In genomic region chr1:161638251-161638993, GRCh38 we compare ENCODE assay signal across 12 cellular contexts. TPM values are rescaled to one million over a fixed set of nuclear protein-coding genes. Genes with fewer than 3 reads are reported as not detected.
"Had no signal": no experiment of that assay in that cellular context is flagged by ENCODE, and none has a peak within 500 bp of the region (broad histone marks: within the 10 kb centered on the region; RNA-seq: fewer than 3 reads in every experiment).

No MANE protein-coding gene starts in this region.

RNA-seq across cellular contexts. Expression of gene FCGR3B, which starts 7.4 kb away (rescaled TPM):
- total RNA-seq: activated B cell treated with CpG ODN at 0.5 μM for 24 hours; activated CD4-positive, alpha-beta memory T cell treated with anti-CD3 and anti-CD28 coated beads for 36 hours; activated CD4-positive, alpha-beta memory T cell treated with anti-CD3 and anti-CD28 coated beads, Interleukin-2, amount 10 ng/mL, durations not matched to agents 7 days and 5 days; activated CD4-positive, alpha-beta T cell treated with anti-CD3 and anti-CD28 coated beads for 36 hours; activated CD4-positive, alpha-beta T cell treated with anti-CD3 and anti-CD28 coated beads, Interleukin-2, amount 10 ng/mL, durations not matched to agents 24 days and 14 days; activated CD4-positive, alpha-beta T cell treated with anti-CD3 and anti-CD28 coated beads, Interleukin-2, amount 10 ng/mL, durations not matched to agents 7 days and 5 days; activated CD8-positive, alpha-beta memory T cell treated with anti-CD3 and anti-CD28 coated beads for 36 hours; activated CD8-positive, alpha-beta T cell treated with anti-CD3 and anti-CD28 coated beads for 36 hours; activated CD8-positive, alpha-beta T cell treated with anti-CD3 and anti-CD28 coated beads, Interleukin-2, amount 10 ng/mL, durations not matched to agents 7 days and 5 days; T-helper 1 cell treated with Interleukin-12 subunit alpha and Interleukin-12 subunit beta and Interleukin-4 antibody, amounts not matched to agents 30 ng/mL and 1 ng/mL, for 36 hours; T-helper 2 cell treated with Interferon-gamma antibody and Interleukin-4, amounts not matched to agents 100 ng/mL and 5 ng/mL, for 36 hours; WTC11 had no signal

RNA-seq across cellular contexts. Expression of gene FCGR2B, which starts 24.5 kb away (rescaled TPM):
- total RNA-seq: activated CD4-positive, alpha-beta memory T cell treated with anti-CD3 and anti-CD28 coated beads for 36 hours; activated CD4-positive, alpha-beta T cell treated with anti-CD3 and anti-CD28 coated beads for 36 hours; activated CD4-positive, alpha-beta T cell treated with anti-CD3 and anti-CD28 coated beads, Interleukin-2, amount 10 ng/mL, durations not matched to agents 24 days and 14 days; activated CD4-positive, alpha-beta T cell treated with anti-CD3 and anti-CD28 coated beads, Interleukin-2, amount 10 ng/mL, durations not matched to agents 7 days and 5 days; activated CD8-positive, alpha-beta memory T cell treated with anti-CD3 and anti-CD28 coated beads for 36 hours; activated CD8-positive, alpha-beta T cell treated with anti-CD3 and anti-CD28 coated beads for 36 hours; activated CD8-positive, alpha-beta T cell treated with anti-CD3 and anti-CD28 coated beads, Interleukin-2, amount 10 ng/mL, durations not matched to agents 7 days and 5 days; T-helper 1 cell treated with Interleukin-12 subunit alpha and Interleukin-12 subunit beta and Interleukin-4 antibody, amounts not matched to agents 30 ng/mL and 1 ng/mL, for 36 hours had no signal
